Comparison of ENCODE assay signal across 8 cellular contexts in the genomic region with DNA sequence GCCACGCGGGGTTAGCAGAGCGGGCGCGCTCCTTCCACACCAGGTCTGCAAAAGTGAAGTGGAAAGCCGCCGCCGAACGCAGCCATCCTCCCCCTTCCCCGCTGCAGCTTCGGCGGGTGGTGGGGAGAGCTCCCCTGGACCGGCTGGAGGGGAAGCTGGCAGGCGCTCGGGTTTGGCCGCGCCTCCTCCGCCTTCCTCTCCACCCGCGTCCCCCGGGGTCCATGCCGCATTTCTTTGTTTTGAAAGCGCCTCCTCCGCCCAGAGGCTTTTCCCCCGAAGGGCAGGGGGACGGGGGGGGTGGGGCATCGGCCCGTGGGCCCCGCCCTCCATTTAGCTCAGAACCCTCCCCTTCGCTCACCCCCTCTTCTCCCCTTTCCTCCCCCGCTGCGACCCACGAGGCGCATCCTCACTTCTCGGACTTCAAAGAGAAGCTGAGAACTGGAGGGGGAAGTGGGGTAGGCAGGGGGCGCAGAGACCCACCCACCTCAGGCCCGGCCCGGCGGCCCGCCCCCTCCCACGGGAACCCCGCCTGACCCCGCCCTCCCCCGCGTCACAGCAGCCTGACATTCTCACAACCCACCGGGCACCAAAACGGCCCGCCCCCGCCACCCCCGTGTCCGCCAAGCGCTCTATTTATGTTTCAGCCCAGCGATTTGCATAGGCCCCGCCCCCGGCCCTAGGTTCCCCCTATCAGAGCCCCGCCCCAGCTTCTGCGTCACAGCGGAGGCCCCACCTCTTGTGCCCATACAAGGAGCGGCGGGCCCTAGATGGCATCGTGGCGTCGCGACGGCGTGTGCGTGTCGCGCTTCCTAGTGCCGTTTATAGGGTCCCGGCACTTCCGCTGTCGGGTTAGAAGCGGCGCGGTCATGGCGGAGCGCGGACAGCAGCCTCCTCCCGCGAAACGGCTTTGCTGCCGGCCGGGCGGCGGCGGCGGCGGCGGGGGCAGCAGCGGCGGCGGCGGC. TPM values are rescaled to one million over a fixed set of nuclear protein-coding genes. Genes with fewer than 3 reads are reported as not detected.
A peak's percentile ranks its signal among the peaks of the same experiment; 100 is the strongest.
DNase-seq lines count a peak whose midpoint lies in the region; ATAC-seq and TF ChIP-seq lines count a peak whose summit lies in the region.

TSS of gene ZSWIM6 (plus strand) at position 852 of the 962 bp plus-strand sequence. CDS start at position 867, 15 bp downstream.

- TF ChIP-seq CTCF in CD8-positive, alpha-beta T cell (IDR thresholded peaks at IDR 0.05), result no peak

- peaks cover 14% of the 10 kb centered on the region for H3K27me3 Mint-ChIP-seq in CD8-positive, alpha-beta T cell (ENCODE audit: low read depth)
- peaks cover 0 to 10% of the 10 kb centered on the region in 2 donors for H3K27me3 Mint-ChIP-seq in effector memory CD8-positive, alpha-beta T cell
- H3K27me3 Mint-ChIP-seq in memory B cell, result peaks cover 5% of the 10 kb centered on the region

- POLR2A ChIA-PET in CD8-positive, alpha-beta T cell (lab: Charles Lee), result interaction anchor here (0.5 to 2.2 kb wide), 18 partner anchors 11 to 1072 kb away, joined by 3 to 18 read pairs (median 4); partner anchors contain the start of genes DIMT1, ERCC8 and NDUFAF2

- DNase-seq in CD8-positive, alpha-beta T cell, result peak; percentile 98 to 99 (median 99)
- peak; percentile 82 for DNase-seq in HS-27A (ENCODE audit: low read depth)
- DNase-seq in NK-92 treated with Interleukin-12 subunit alpha and Interleukin-12 subunit beta, amount 100 ng/mL, for 24 hours (lab: John Stamatoyannopoulos, UW), result peak; percentile 99
- DNase-seq in activated CD8-positive, alpha-beta memory T cell treated with anti-CD3 and anti-CD28 coated beads for 48 hours (ENCODE audit: low read depth in 2 of 3, low spot score in 2 of 3), result peak; percentile 86 to 96 (median 93)
- peak; percentile 99 for DNase-seq in effector memory CD8-positive, alpha-beta T cell
- DNase-seq in memory B cell (ENCODE audit: low spot score in 2 of 2), result peak; percentile 97 to 98
- DNase-seq in stimulated activated CD8-positive, alpha-beta memory T cell treated with anti-CD3 and anti-CD28 coated beads, Interleukin-12 subunit alpha, Interleukin-12 subunit beta, amount 100 ng/mL, for 1 hour (ENCODE audit: low read depth), result peak; percentile 99

- peaks cover 51% of the 10 kb centered on the region for H3K4me1 Mint-ChIP-seq in CD8-positive, alpha-beta T cell (ENCODE audit: low read depth)
- peaks cover 39 to 50% of the 10 kb centered on the region in 2 donors for H3K4me1 Mint-ChIP-seq in effector memory CD8-positive, alpha-beta T cell (ENCODE audit: low read depth in 2 of 2)
- peaks cover 41% of the 10 kb centered on the region for H3K4me1 Mint-ChIP-seq in memory B cell

- peak within 1 kb of the TSS; percentile 94 for H3K4me3 ChIP-seq in CD8-positive, alpha-beta T cell (ENCODE audit: low read depth, low read length)

- peaks cover 7% of the 10 kb centered on the region for H3K36me3 Mint-ChIP-seq in CD8-positive, alpha-beta T cell
- H3K36me3 Mint-ChIP-seq in effector memory CD8-positive, alpha-beta T cell (ENCODE audit: insufficient read depth), result peaks cover 46% of the 10 kb centered on the region
- peaks cover 7% of the 10 kb centered on the region for H3K36me3 Mint-ChIP-seq in memory B cell

- H3K27ac Mint-ChIP-seq in CD8-positive, alpha-beta T cell, result peak within 1 kb of the TSS; percentile 97
- peak within 1 kb of the TSS; percentile 99 for H3K27ac Mint-ChIP-seq in effector memory CD8-positive, alpha-beta T cell
- peak within 1 kb of the TSS; percentile 91 for H3K27ac Mint-ChIP-seq in memory B cell

- no peaks in the 10 kb centered on the region for H3K9me3 Mint-ChIP-seq in CD8-positive, alpha-beta T cell
- H3K9me3 Mint-ChIP-seq in effector memory CD8-positive, alpha-beta T cell, result no peaks in the 10 kb centered on the region
- no peaks in the 10 kb centered on the region for H3K9me3 Mint-ChIP-seq in memory B cell

- no peaks in the 10 kb centered on the region for H3K36me3 ChIP-seq in CD8-positive, alpha-beta T cell (ENCODE audit: insufficient read depth, low read length)

- peak; percentile 82 for ATAC-seq in CD8-positive, alpha-beta T cell
- ATAC-seq in GM19467 (IDR thresholded peaks at IDR 0.05; ENCODE audit: unreplicated experiment) (peak; percentile 73), memory B cell (ENCODE audit: low read depth) (peak; percentile 68)
- ATAC-seq in effector memory CD8-positive, alpha-beta T cell (replicated peaks), result peak; percentile 72

- CTCF ChIA-PET in CD8-positive, alpha-beta T cell (lab: Charles Lee), result interaction anchor here (1.1 to 2.2 kb wide), 5 partner anchors 43 to 326 kb away, joined by 3 to 10 read pairs (median 3); no protein-coding TSS in a partner anchor

- intact Hi-C loops in CD8-positive, alpha-beta T cell (cut with DNase I, micrococcal nuclease), result loop anchor here (1.0 to 10.0 kb wide), 10 partner anchors 49 to 1083 kb away; partner anchors contain the start of genes ERCC8 (in 2 of the 2), IPO11 (in 2 of the 2), NDUFAF2 (in 2 of the 2) and SMIM15 (in 2 of the 2)

- H3K4me1 ChIP-seq in CD8-positive, alpha-beta T cell (ENCODE audit: insufficient read depth, low read length), result peaks cover 20% of the 10 kb centered on the region

- H3K27ac ChIP-seq in CD8-positive, alpha-beta T cell (ENCODE audit: low read depth, low read length), result peak within 1 kb of the TSS; percentile 84

- H3K9me3 ChIP-seq in CD8-positive, alpha-beta T cell (ENCODE audit: low read length), result no peaks in the 10 kb centered on the region

- H3K4me3 Mint-ChIP-seq in CD8-positive, alpha-beta T cell, result peak within 1 kb of the TSS; percentile 95
- H3K4me3 Mint-ChIP-seq in effector memory CD8-positive, alpha-beta T cell, result peak within 1 kb of the TSS; percentile 93 to 95
- H3K4me3 Mint-ChIP-seq in memory B cell, result peak within 1 kb of the TSS; percentile 90

- H3K27me3 ChIP-seq in CD8-positive, alpha-beta T cell (ENCODE audit: insufficient read depth, low read length), result no peaks in the 10 kb centered on the region

RNA-seq across cellular contexts. Expression of gene ZSWIM6, which starts in this region (rescaled TPM):
- 1 to 10 TPM; 3.9 to 4.1 TPM for total RNA-seq in CD8-positive, alpha-beta T cell

Comparison
In these comparisons a context has a peak if more than half of its experiments do, and no peak if none do; other contexts are left out.
1. Peak in every context shown above with its lines: DNase-seq, ATAC-seq, H3K4me3 ChIP-seq and H3K27ac ChIP-seq.